10 cellular contexts compared by ENCODE assay signal in the genomic region with DNA sequence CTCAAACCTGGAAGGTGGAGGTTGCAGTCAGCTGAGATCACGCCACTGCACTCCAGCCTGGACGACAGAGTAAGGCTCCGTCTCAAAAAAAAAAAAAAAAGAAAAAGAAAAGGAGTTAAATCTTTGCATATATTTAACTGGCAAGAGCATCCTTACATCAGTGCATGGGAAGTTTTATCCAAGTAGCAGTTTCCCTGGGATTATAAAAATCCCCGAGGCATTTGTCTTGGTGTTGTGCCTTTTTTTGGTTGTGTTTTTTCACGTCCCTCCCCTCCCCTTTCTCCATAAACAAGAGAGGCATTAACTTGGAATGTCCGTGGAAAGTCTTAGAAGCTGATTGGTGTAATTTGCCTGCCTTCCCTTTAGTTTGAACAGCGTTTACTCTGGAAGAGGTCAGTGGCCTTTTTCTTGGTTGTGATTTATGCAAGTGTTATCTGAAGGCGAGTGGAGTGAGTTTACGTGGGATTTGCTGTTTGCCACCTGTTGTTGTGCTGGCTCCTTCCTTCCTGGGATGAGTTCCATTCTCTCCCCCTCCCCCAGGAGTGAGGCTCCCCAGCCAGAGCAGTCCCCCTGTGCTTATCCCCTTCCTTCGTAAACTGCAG. TPM values are rescaled to one million over a fixed set of nuclear protein-coding genes. Genes with fewer than 3 reads are reported as not detected.
DNase-seq lines count a peak whose midpoint lies in the region; ATAC-seq and TF ChIP-seq lines count a peak whose summit lies in the region.
"Had no signal": no experiment of that assay in that cellular context is flagged by ENCODE, and none has a peak within 500 bp of the region (broad histone marks: within the 10 kb centered on the region; RNA-seq: fewer than 3 reads in every experiment).

No MANE protein-coding gene starts in this region.

- peaks cover 0 to 20% of the 10 kb centered on the region in 2 donors for H3K36me3 ChIP-seq in muscle layer of duodenum (ENCODE audit: control insufficient read depth in 1 of 2, insufficient read depth in 2 of 2, low read length in 2 of 2)

- ATAC-seq in GM19328 (IDR thresholded peaks at IDR 0.05; ENCODE audit: unreplicated experiment) (no peak), HG03457 (IDR thresholded peaks at IDR 0.05; ENCODE audit: unreplicated experiment) (no peak)

- H3K27me3 ChIP-seq in muscle layer of duodenum (ENCODE audit: low read depth, low read length), result no peaks in the 10 kb centered on the region

- H3K4me3 ChIP-seq in muscle layer of duodenum (ENCODE audit: low read depth in 1 of 2, low read length in 2 of 2), result peak overlapping the region in 1 of 2 donors; percentile 9

- no peak for TF ChIP-seq CTCF in 22Rv1 (IDR thresholded peaks at IDR 0.05)

- DNase-seq in LHCN-M2 (ENCODE audit: low read depth), result peak; percentile 77
- DNase-seq in HK-2 (ENCODE audit: unreplicated experiment), result no peak
- no peak for DNase-seq in NCI-H510A (lab: John Stamatoyannopoulos, UW)
- DNase-seq: midbrain, NCI-H526 had no signal

- H3K27ac ChIP-seq in 22Rv1, result peak overlapping the region; percentile 82; the same call in 1 of the 2 replicates
- H3K27ac ChIP-seq in cingulate gyrus (ENCODE audit: low read depth, low read length), result peak overlapping the region; percentile 88
- H3K27ac ChIP-seq in muscle layer of duodenum (ENCODE audit: low read length), result peak overlapping the region; percentile 78

- H3K9me3 ChIP-seq in muscle layer of duodenum (ENCODE audit: control insufficient read depth in 1 of 2, low read length in 2 of 2), result no peaks in the 10 kb centered on the region

- H3K4me1 ChIP-seq in muscle layer of duodenum (ENCODE audit: control insufficient read depth in 1 of 2, insufficient read depth in 2 of 2, low read length in 2 of 2), result peaks cover 61 to 82% of the 10 kb centered on the region in 2 donors

RNA-seq across cellular contexts. Expression of gene ACTN4, which starts 7.1 kb away (rescaled TPM):
- total RNA-seq in LHCN-M2 (2014; rRNA removed), result 451 and 519 TPM in 2 replicates
- 1,228 TPM for polyA plus RNA-seq in LHCN-M2 (2012)

RNA-seq across cellular contexts. Expression of gene EIF3K, which starts 35.6 kb away (rescaled TPM):
- total RNA-seq in LHCN-M2 (2014; rRNA removed), result 279 and 320 TPM in 2 replicates
- 371 TPM for polyA plus RNA-seq in LHCN-M2 (2012)

RNA-seq across cellular contexts. Expression of gene MAP4K1, which starts 36.8 kb away (rescaled TPM):
- 0.19 and 2.0 TPM in 2 replicates for total RNA-seq in LHCN-M2 (2014; rRNA removed)
- 0.09 TPM for polyA plus RNA-seq in LHCN-M2 (2012)
